ENCODE assay signal across 25 cellular contexts in genomic region chr14:90475298-90475697, GRCh38.
"Had no signal": no experiment of that assay in that cellular context is flagged by ENCODE, and none has a peak within 500 bp of the region (broad histone marks: within the 10 kb centered on the region; RNA-seq: fewer than 3 reads in every experiment).

No MANE protein-coding gene starts in this region.

- H3K27ac ChIP-seq: body of pancreas, heart left ventricle, WERI-Rb-1 had no signal

- H3K27me3 ChIP-seq: body of pancreas, heart left ventricle had no signal

- H3K4me1 ChIP-seq: body of pancreas had no signal

- DNase-seq: activated B cell treated with CpG ODN at 0.5 μM for 24 hours; activated CD4-positive, alpha-beta T cell treated with anti-CD3 and anti-CD28 coated beads for 48 hours; activated CD4-positive, alpha-beta T cell treated with anti-CD3 and anti-CD28 coated beads, Interleukin-2, amount 50 U/mL, for 1 hour; activated CD4-positive, alpha-beta T cell treated with anti-CD3 and anti-CD28 coated beads, Interleukin-2, amount 50 U/mL, for 48 hours; activated CD8-positive, alpha-beta memory T cell treated with anti-CD3 and anti-CD28 coated beads for 24 hours; activated CD8-positive, alpha-beta T cell treated with anti-CD3 and anti-CD28 coated beads for 36 hours; activated effector memory CD4-positive, alpha-beta T cell treated with Interleukin-2 at 50 U/mL for 16 hours; activated gamma-delta T cell treated with Interleukin-2 at 50 U/mL for 16 hours; activated naive CD4-positive, alpha-beta T cell treated with anti-CD3 and anti-CD28 coated beads, Interleukin-2, amount 50 U/mL, for 16 hours; activated naive CD4-positive, alpha-beta T cell treated with Interleukin-2 at 50 U/mL for 16 hours; activated T-cell treated with anti-CD3 and anti-CD28 coated beads, Interleukin-2, amount 50 U/mL, for 4 hours; amniotic stem cell; anterior cingulate cortex; body of pancreas; caudate nucleus; cortex of kidney; dermis blood vessel endothelial cell; effector CD4-positive, alpha-beta T cell; effector memory CD8-positive, alpha-beta T cell; foreskin fibroblast; glutamatergic neuron; heart left ventricle; T-helper 17 cell; T1000; WERI-Rb-1 had no signal

- H3K36me3 ChIP-seq: heart left ventricle, WERI-Rb-1 had no signal

- H3K4me3 ChIP-seq: body of pancreas, heart left ventricle had no signal
